38 cellular contexts compared by ENCODE assay signal in genomic region chr6:13868236-13868635, GRCh38. TPM values are rescaled to one million over a fixed set of nuclear protein-coding genes. Genes with fewer than 3 reads are reported as not detected.
"Had no signal": no experiment of that assay in that cellular context is flagged by ENCODE, and none has a peak within 500 bp of the region (broad histone marks: within the 10 kb centered on the region; RNA-seq: fewer than 3 reads in every experiment).

No MANE protein-coding gene starts in this region.

- FAIRE-seq: astrocyte, TTC549 had no signal

- H3K27ac ChIP-seq: adrenal gland, body of pancreas, brain microvascular endothelial cell, breast epithelium, VCaP had no signal

- H3K9me3 Mint-ChIP-seq: activated B cell treated with CpG ODN at 0.5 μM for 24 hours; activated CD4-positive, alpha-beta memory T cell treated with anti-CD3 and anti-CD28 coated beads for 36 hours; activated CD4-positive, alpha-beta T cell treated with anti-CD3 and anti-CD28 coated beads, Interleukin-2, amount 10 ng/mL, durations not matched to agents 24 days and 14 days; activated CD8-positive, alpha-beta T cell treated with anti-CD3 and anti-CD28 coated beads for 36 hours; activated naive CD4-positive, alpha-beta T cell treated with anti-CD3 and anti-CD28 coated beads for 36 hours; activated naive CD4-positive, alpha-beta T cell treated with anti-CD3 and anti-CD28 coated beads, Interleukin-2, amount 50 U/mL, for 72 hours; activated naive CD8-positive, alpha-beta T cell treated with anti-CD3 and anti-CD28 coated beads for 36 hours; activated T-cell treated with anti-CD3 and anti-CD28 coated beads, Interleukin-2, amount 50 U/mL, for 4 hours; activated T-helper 1 cell treated with anti-CD3 and anti-CD28 coated beads, Interleukin-12 subunit alpha, Interleukin-12 subunit beta, Interleukin-2, Interleukin-4 antibody, amounts not matched to agents 30 ng/mL and 10 ng/mL and 1 ng/mL, durations not matched to agents 14 hours and 24 hours and 36 hours; activated T-helper 17 cell treated with anti-CD3 and anti-CD28 coated beads, Interleukin-2, amount 50 U/mL, for 72 hours; T-helper 1 cell treated with Interleukin-12 subunit alpha and Interleukin-12 subunit beta and Interleukin-4 antibody, amounts not matched to agents 30 μg/mL and 1 μg/mL, for 36 hours; T-helper 2 cell treated with Interferon-gamma antibody and Interleukin-4, amounts not matched to agents 5 μg/mL and 100 μg/mL, for 36 hours had no signal

- H3K27ac Mint-ChIP-seq: activated B cell treated with CpG ODN at 0.5 μM for 24 hours; activated CD4-positive, alpha-beta memory T cell treated with anti-CD3 and anti-CD28 coated beads for 36 hours; activated CD4-positive, alpha-beta T cell treated with anti-CD3 and anti-CD28 coated beads, Interleukin-2, amount 10 ng/mL, durations not matched to agents 24 days and 14 days; activated CD8-positive, alpha-beta T cell treated with anti-CD3 and anti-CD28 coated beads for 36 hours; activated naive CD4-positive, alpha-beta T cell treated with anti-CD3 and anti-CD28 coated beads for 36 hours; activated naive CD4-positive, alpha-beta T cell treated with anti-CD3 and anti-CD28 coated beads, Interleukin-2, amount 50 U/mL, for 72 hours; activated naive CD8-positive, alpha-beta T cell treated with anti-CD3 and anti-CD28 coated beads for 36 hours; activated T-cell treated with anti-CD3 and anti-CD28 coated beads, Interleukin-2, amount 50 U/mL, for 72 hours; activated T-helper 1 cell treated with anti-CD3 and anti-CD28 coated beads, Interleukin-12 subunit alpha, Interleukin-12 subunit beta, Interleukin-2, Interleukin-4 antibody, amounts not matched to agents 30 ng/mL and 10 ng/mL and 1 ng/mL, durations not matched to agents 14 hours and 24 hours and 36 hours; activated T-helper 17 cell treated with anti-CD3 and anti-CD28 coated beads, Interleukin-2, amount 50 U/mL, for 72 hours; T-helper 1 cell treated with Interleukin-12 subunit alpha and Interleukin-12 subunit beta and Interleukin-4 antibody, amounts not matched to agents 30 μg/mL and 1 μg/mL, for 36 hours; T-helper 2 cell treated with Interferon-gamma antibody and Interleukin-4, amounts not matched to agents 5 μg/mL and 100 μg/mL, for 36 hours had no signal

- H3K27me3 ChIP-seq: adrenal gland, body of pancreas, brain microvascular endothelial cell, breast epithelium had no signal

- ATAC-seq: activated CD8-positive, alpha-beta T cell treated with anti-CD3 and anti-CD28 coated beads for 36 hours; activated naive CD4-positive, alpha-beta T cell treated with anti-CD3 and anti-CD28 coated beads, Interleukin-2, amount 50 U/mL, for 72 hours; activated T-cell treated with anti-CD3 and anti-CD28 coated beads, Interleukin-2, amount 50 U/mL, for 4 hours; activated T-cell treated with anti-CD3 and anti-CD28 coated beads, Interleukin-2, amount 50 U/mL, for 72 hours; activated T-helper 17 cell treated with anti-CD3 and anti-CD28 coated beads, Interleukin-2, amount 50 U/mL, for 72 hours; body of pancreas had no signal

- H3K36me3 Mint-ChIP-seq: activated CD4-positive, alpha-beta memory T cell treated with anti-CD3 and anti-CD28 coated beads for 36 hours; activated naive CD4-positive, alpha-beta T cell treated with anti-CD3 and anti-CD28 coated beads, Interleukin-2, amount 50 U/mL, for 72 hours; activated naive CD8-positive, alpha-beta T cell treated with anti-CD3 and anti-CD28 coated beads for 36 hours had no signal

- H3K4me3 ChIP-seq: adrenal gland, body of pancreas, breast epithelium had no signal

- DNase-seq: activated B cell treated with CpG ODN at 0.5 μM for 24 hours; activated CD4-positive, alpha-beta memory T cell treated with anti-CD3 and anti-CD28 coated beads for 36 hours; activated CD4-positive, alpha-beta T cell treated with anti-CD3 and anti-CD28 coated beads for 4 hours; activated CD4-positive, alpha-beta T cell treated with anti-CD3 and anti-CD28 coated beads, Interleukin-2, amount 10 ng/mL, durations not matched to agents 24 days and 14 days; activated CD4-positive, alpha-beta T cell treated with anti-CD3 and anti-CD28 coated beads, Interleukin-2, amount 50 U/mL, for 1 hour; activated CD4-positive, alpha-beta T cell treated with anti-CD3 and anti-CD28 coated beads, Interleukin-2, amount 50 U/mL, for 4 hours; activated CD4-positive, CD25-positive, alpha-beta regulatory T cell treated with anti-CD3 and anti-CD28 coated beads, Interleukin-2, amount 50 U/mL, for 72 hours; activated CD8-positive, alpha-beta memory T cell treated with anti-CD3 and anti-CD28 coated beads, Interleukin-2, amount 50 U/mL, for 4 hours; activated CD8-positive, alpha-beta T cell treated with anti-CD3 and anti-CD28 coated beads for 36 hours; activated effector memory CD4-positive, alpha-beta T cell treated with anti-CD3 and anti-CD28 coated beads, Interleukin-2, amount 50 U/mL, for 16 hours; activated gamma-delta T cell treated with Interleukin-2 at 50 U/mL for 16 hours; activated naive CD4-positive, alpha-beta T cell; activated naive CD4-positive, alpha-beta T cell treated with anti-CD3 and anti-CD28 coated beads for 36 hours; activated naive CD4-positive, alpha-beta T cell treated with anti-CD3 and anti-CD28 coated beads, Interleukin-2, amount 50 U/mL, for 16 hours; activated naive CD8-positive, alpha-beta T cell treated with anti-CD3 and anti-CD28 coated beads for 36 hours; activated T-cell treated with anti-CD3 and anti-CD28 coated beads for 4 hours; activated T-cell treated with anti-CD3 and anti-CD28 coated beads, Interleukin-2, amount 50 U/mL, for 1 hour; activated T-cell treated with anti-CD3 and anti-CD28 coated beads, Interleukin-2, amount 50 U/mL, for 4 hours; activated T-cell treated with anti-CD3 and anti-CD28 coated beads, Interleukin-2, amount 50 U/mL, for 72 hours; adrenal gland; amniotic stem cell; aorta; body of pancreas; brain microvascular endothelial cell; central memory CD4-positive, alpha-beta T cell; T-helper 1 cell; T-helper 2 cell; T-helper 9 cell had no signal

- H3K36me3 ChIP-seq: adrenal gland, brain microvascular endothelial cell, breast epithelium had no signal

- H3K4me1 ChIP-seq: adrenal gland, breast epithelium had no signal

- H3K4me3 Mint-ChIP-seq: activated B cell treated with CpG ODN at 0.5 μM for 24 hours; activated CD4-positive, alpha-beta memory T cell treated with anti-CD3 and anti-CD28 coated beads for 36 hours; activated CD4-positive, alpha-beta T cell treated with anti-CD3 and anti-CD28 coated beads, Interleukin-2, amount 10 ng/mL, durations not matched to agents 24 days and 14 days; activated CD8-positive, alpha-beta T cell treated with anti-CD3 and anti-CD28 coated beads for 36 hours; activated naive CD4-positive, alpha-beta T cell treated with anti-CD3 and anti-CD28 coated beads for 36 hours; activated naive CD8-positive, alpha-beta T cell treated with anti-CD3 and anti-CD28 coated beads for 36 hours; activated T-cell treated with anti-CD3 and anti-CD28 coated beads, Interleukin-2, amount 50 U/mL, for 4 hours; activated T-cell treated with anti-CD3 and anti-CD28 coated beads, Interleukin-2, amount 50 U/mL, for 72 hours; activated T-helper 1 cell treated with anti-CD3 and anti-CD28 coated beads, Interleukin-12 subunit alpha, Interleukin-12 subunit beta, Interleukin-2, Interleukin-4 antibody, amounts not matched to agents 30 ng/mL and 10 ng/mL and 1 ng/mL, durations not matched to agents 14 hours and 24 hours and 36 hours; activated T-helper 17 cell treated with anti-CD3 and anti-CD28 coated beads, Interleukin-2, amount 50 U/mL, for 72 hours; T-helper 1 cell treated with Interleukin-12 subunit alpha and Interleukin-12 subunit beta and Interleukin-4 antibody, amounts not matched to agents 30 μg/mL and 1 μg/mL, for 36 hours; T-helper 2 cell treated with Interferon-gamma antibody and Interleukin-4, amounts not matched to agents 5 μg/mL and 100 μg/mL, for 36 hours had no signal

- H3K9me3 ChIP-seq: adrenal gland, body of pancreas, breast epithelium had no signal

RNA-seq across cellular contexts. Expression of gene RNF182, which starts 56.5 kb away (rescaled TPM):
- total RNA-seq: activated B cell treated with CpG ODN at 0.5 μM for 24 hours; activated CD4-positive, alpha-beta memory T cell treated with anti-CD3 and anti-CD28 coated beads for 36 hours; activated CD4-positive, alpha-beta T cell treated with anti-CD3 and anti-CD28 coated beads, Interleukin-2, amount 10 ng/mL, durations not matched to agents 24 days and 14 days; activated CD8-positive, alpha-beta memory T cell treated with anti-CD3 and anti-CD28 coated beads for 36 hours; activated CD8-positive, alpha-beta T cell treated with anti-CD3 and anti-CD28 coated beads for 36 hours; activated naive CD4-positive, alpha-beta T cell treated with anti-CD3 and anti-CD28 coated beads for 36 hours; activated naive CD4-positive, alpha-beta T cell treated with anti-CD3 and anti-CD28 coated beads, Interleukin-2, amount 50 U/mL, for 72 hours; activated naive CD8-positive, alpha-beta T cell treated with anti-CD3 and anti-CD28 coated beads for 36 hours; activated T-cell treated with anti-CD3 and anti-CD28 coated beads, Interleukin-2, amount 50 U/mL, for 72 hours; activated T-helper 1 cell treated with anti-CD3 and anti-CD28 coated beads, Interleukin-12 subunit alpha, Interleukin-12 subunit beta, Interleukin-2, Interleukin-4 antibody, amounts not matched to agents 30 ng/mL and 10 ng/mL and 1 ng/mL, durations not matched to agents 14 hours and 24 hours and 36 hours; activated T-helper 17 cell treated with anti-CD3 and anti-CD28 coated beads, Interleukin-2, amount 50 U/mL, for 72 hours had no signal
